Comparison of ENCODE assay signal across 9 cellular contexts in the genomic region with DNA sequence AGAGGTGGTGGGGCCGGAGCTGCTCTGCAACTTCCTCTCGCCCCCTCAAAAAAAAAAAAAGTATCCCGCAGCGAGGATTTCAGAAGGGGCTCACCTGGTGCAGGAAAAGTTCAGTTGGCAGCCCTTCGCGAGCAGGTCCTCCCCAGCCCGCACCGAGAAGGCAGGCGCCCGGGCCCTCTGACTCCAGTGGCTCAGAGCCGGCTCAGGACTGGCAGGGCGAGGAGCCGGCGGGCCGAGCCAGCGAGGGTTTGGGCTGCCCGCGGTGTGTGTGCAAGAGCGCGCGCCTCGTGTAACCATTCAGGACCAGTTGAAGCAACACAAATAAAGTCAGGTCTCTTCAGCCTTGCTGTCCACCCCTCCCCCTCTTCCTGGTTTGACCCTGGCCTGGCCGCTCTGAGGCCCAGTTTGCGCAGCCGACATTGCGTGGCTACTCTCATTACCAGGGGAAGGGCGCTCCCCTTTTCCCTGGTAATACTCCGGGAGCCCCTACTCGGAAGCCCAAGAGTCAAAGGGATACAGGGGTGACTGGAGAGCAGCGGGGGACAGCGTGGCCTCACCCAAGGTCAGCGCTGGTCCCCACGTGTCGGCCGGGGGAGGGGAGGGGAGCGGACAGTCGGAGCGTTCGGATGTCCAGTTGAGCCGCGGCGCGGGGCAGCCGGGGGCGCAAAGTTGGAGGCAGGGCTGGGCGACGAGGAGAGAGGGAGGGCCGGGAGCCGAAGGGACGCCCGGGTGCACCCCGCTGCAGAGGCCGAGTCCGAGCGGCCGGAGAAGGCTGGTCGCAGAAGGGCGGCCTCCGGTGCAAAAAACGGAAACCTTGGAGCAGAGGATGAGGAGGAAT. TPM values are rescaled to one million over a fixed set of nuclear protein-coding genes. Genes with fewer than 3 reads are reported as not detected.
DNase-seq lines count a peak whose midpoint lies in the region; TF ChIP-seq lines count a peak whose summit lies in the region.
"Had no signal": no experiment of that assay in that cellular context is flagged by ENCODE, and none has a peak within 500 bp of the region (broad histone marks: within the 10 kb centered on the region; RNA-seq: fewer than 3 reads in every experiment).

No MANE protein-coding gene starts in this region.

- H3K4me3 ChIP-seq in AG10803 (ENCODE audit: low read length) (peak overlapping the region; percentile 64), esophagus squamous epithelium (peak overlapping the region; percentile 10 to 61 (median 35)), neural progenitor cell (peak overlapping the region; percentile 55)

- no peaks in the 10 kb centered on the region for H3K36me3 Mint-ChIP-seq in neural progenitor cell

- no peak for TF ChIP-seq POLR2A in esophagus squamous epithelium (IDR thresholded peaks at IDR 0.05)

- H3K27me3 Mint-ChIP-seq in neural progenitor cell (ENCODE audit: insufficient read depth, low read depth), result peaks cover 82% of the 10 kb centered on the region

- no peaks in the 10 kb centered on the region for H3K36me3 ChIP-seq in esophagus squamous epithelium
- no peaks in the 10 kb centered on the region for H3K36me3 ChIP-seq in neural progenitor cell
- H3K36me3 ChIP-seq: neutrophil had no signal

- no peaks in the 10 kb centered on the region for H3K9me3 ChIP-seq in esophagus squamous epithelium
- H3K9me3 ChIP-seq in neural progenitor cell (ENCODE audit: low read depth), result no peaks in the 10 kb centered on the region
- H3K9me3 ChIP-seq: neutrophil had no signal

- H3K4me2 ChIP-seq in neural progenitor cell, result peak overlapping the region; percentile 95

- H3K4me1 Mint-ChIP-seq in neural progenitor cell, result peaks cover 38% of the 10 kb centered on the region

- H3K27ac Mint-ChIP-seq in neural progenitor cell, result peak overlapping the region; percentile 88

- 3 to 12% methylated on average over 19 to 24 of the region's 60 CpGs for WGBS in esophagus squamous epithelium, 2 donors

- H2AFZ ChIP-seq in neural progenitor cell (replicated peaks), result peak overlapping the region; percentile 89

- intact Hi-C loops in esophagus squamous epithelium (cut with DNase I), result no loop called here

- H3K79me2 ChIP-seq in neural progenitor cell (ENCODE audit: low read depth), result no peaks in the 10 kb centered on the region

- H3K9me3 Mint-ChIP-seq in neural progenitor cell, result no peaks in the 10 kb centered on the region

- no peak overlapping the region for H3K9ac ChIP-seq in neural progenitor cell

- no peaks in the 10 kb centered on the region for H3F3A ChIP-seq in neural progenitor cell (ENCODE audit: low read depth)

- peaks cover 100% of the 10 kb centered on the region for H4K20me1 ChIP-seq in neural progenitor cell (ENCODE audit: low read depth)

- no peak for TF ChIP-seq CTCF in AG10803 (conservative IDR thresholded peaks at IDR 0.05; ENCODE audit: low read length)
- no peak for TF ChIP-seq CTCF in esophagus squamous epithelium (IDR thresholded peaks at IDR 0.05)
- no peak for TF ChIP-seq CTCF in neural progenitor cell (IDR thresholded peaks at IDR 0.05)

- peak overlapping the region; percentile 86 for H3K4me3 Mint-ChIP-seq in neural progenitor cell

- H3K4me1 ChIP-seq in esophagus squamous epithelium (peaks cover 14 to 23% (median 15%) of the 10 kb centered on the region in 3 donors), neural progenitor cell (peaks cover 23% of the 10 kb centered on the region)

- DNase-seq in AG10803 (ENCODE audit: low read depth) (no peak), NCI-H69 (lab: John Stamatoyannopoulos, UW) (peak; percentile 12), esophagus squamous epithelium (lab: John Stamatoyannopoulos, UW) (no peak), neural progenitor cell (ENCODE audit: low spot score) (peak; percentile 70), NCI-H2107 (lab: John Stamatoyannopoulos, UW) (no peak), T1000 (lab: John Stamatoyannopoulos, UW) (no peak), NAMALWA (ENCODE audit: low spot score) (no peak), DMS79 treated with DMSO at 0.1 percent for 48 hours (lab: John Stamatoyannopoulos, UW) (no peak)

- H3K27ac ChIP-seq in esophagus squamous epithelium (no peak overlapping the region), neural progenitor cell (no peak overlapping the region)
- H3K27ac ChIP-seq: neutrophil had no signal

- H3K27me3 ChIP-seq in esophagus squamous epithelium, result peaks cover 12 to 100% (median 45%) of the 10 kb centered on the region in 4 donors
- peaks cover 100% of the 10 kb centered on the region for H3K27me3 ChIP-seq in neural progenitor cell

RNA-seq across cellular contexts. Expression of a gene that starts 12.3 kb away (rescaled TPM):
- total RNA-seq in esophagus squamous epithelium (not detected), neural progenitor cell (ENCODE audit: low replicate concordance) (not detected in 2 replicates)

Comparison
In these comparisons a context has a peak if more than half of its experiments do, and no peak if none do; other contexts are left out.
1. DNase-seq: peak in NCI-H69 (single experiment) and neural progenitor cell (single experiment); none in AG10803 (single experiment), esophagus squamous epithelium (single experiment), NCI-H2107 (single experiment), T1000 (single experiment), NAMALWA (single experiment) and DMS79 treated with DMSO at 0.1 percent for 48 hours (single experiment).
2. Peak in every context shown above with its lines, with median percentiles within 50 percentile points of each other: H3K4me3 ChIP-seq.